ENCODE assay signal across 18 cellular contexts in the genomic region with DNA sequence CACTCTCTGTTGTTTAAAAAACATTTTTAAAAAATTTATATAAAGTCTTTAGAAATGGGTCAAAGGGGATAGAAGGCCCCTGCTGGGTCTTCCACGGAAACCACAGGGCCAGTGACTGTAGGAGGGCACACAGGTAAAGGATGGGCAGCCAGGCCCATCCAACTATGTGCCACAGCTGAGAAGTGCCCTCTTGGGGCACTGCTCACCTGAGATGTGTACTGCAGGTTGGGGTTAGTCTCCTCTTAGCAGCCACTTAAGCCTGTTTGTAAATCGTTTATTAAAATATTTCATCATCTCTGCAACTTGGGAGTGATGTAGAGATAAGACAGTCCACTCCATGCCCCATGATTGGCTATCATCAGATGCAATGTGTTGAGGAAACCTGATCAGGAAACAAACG.
DNase-seq lines count a peak whose midpoint lies in the region; ATAC-seq and TF ChIP-seq lines count a peak whose summit lies in the region.
"Had no signal": no experiment of that assay in that cellular context is flagged by ENCODE, and none has a peak within 500 bp of the region (broad histone marks: within the 10 kb centered on the region; RNA-seq: fewer than 3 reads in every experiment).

No MANE protein-coding gene starts in this region.

- H3K36me3 ChIP-seq in psoas muscle (ENCODE audit: insufficient read depth in 1 of 2, low read depth in 1 of 2) = no peaks in the 10 kb centered on the region

- ATAC-seq in HG03280 (IDR thresholded peaks at IDR 0.05; ENCODE audit: unreplicated experiment) (no peak), psoas muscle (no peak)
- ATAC-seq: HCT116 had no signal

- DNase-seq in NCI-H2029 (lab: John Stamatoyannopoulos, UW) (peak; percentile 68), osteocyte (ENCODE audit: extremely low spot score, unreplicated experiment) (no peak), NCI-H187 (lab: John Stamatoyannopoulos, UW) (no peak), psoas muscle (no peak)
- DNase-seq: CD4-positive, alpha-beta T cell; DMS 273 treated with DMSO at 0.1 percent for 48 hours; GDM1; GOT3; KG1; NCI-H2227 treated with DMSO at 0.1 percent for 48 hours; NCI-H524; PC-3; RPMI8226; SHP77 had no signal

- H3K9me3 Mint-ChIP-seq in osteocyte (ENCODE audit: unreplicated experiment) = no peaks in the 10 kb centered on the region
- H3K9me3 Mint-ChIP-seq: CD4-positive, alpha-beta T cell had no signal

- intact Hi-C loops in psoas muscle (cut with DNase I) = no loop called here

- H3K9me3 ChIP-seq in psoas muscle = no peaks in the 10 kb centered on the region

- peaks cover 43% of the 10 kb centered on the region for H3K4me1 Mint-ChIP-seq in osteocyte (ENCODE audit: unreplicated experiment)

- peaks cover 0 to 4% (median 0%) of the 10 kb centered on the region in 3 donors for H3K27me3 ChIP-seq in psoas muscle (ENCODE audit: insufficient read depth in 3 of 3, low read length in 2 of 3)

- no peaks in the 10 kb centered on the region for H3K36me3 Mint-ChIP-seq in osteocyte (ENCODE audit: unreplicated experiment)

- H3K27ac ChIP-seq in C4-2B (peak overlapping the region; percentile 59), VCaP (peak overlapping the region; percentile 58), psoas muscle (no peak overlapping the region)

- TF ChIP-seq CTCF in C4-2B (conservative IDR thresholded peaks at IDR 0.05) = peak; percentile 30
- no peak for TF ChIP-seq CTCF in VCaP (conservative IDR thresholded peaks at IDR 0.05)
- TF ChIP-seq CTCF in osteocyte (IDR thresholded peaks at IDR 0.05) = no peak
- TF ChIP-seq CTCF in psoas muscle (IDR thresholded peaks at IDR 0.05) = no peak

- WGBS in psoas muscle, 3 donors = 66 to 82% (median 72%) methylated on average over 3 of the region's 3 CpGs

- no peaks in the 10 kb centered on the region for H3K27me3 Mint-ChIP-seq in osteocyte (ENCODE audit: unreplicated experiment)

- H3K4me1 ChIP-seq in psoas muscle = no peaks in the 10 kb centered on the region

- H3K27ac Mint-ChIP-seq in osteocyte (ENCODE audit: unreplicated experiment) = peak overlapping the region; percentile 60
- H3K27ac Mint-ChIP-seq: CD4-positive, alpha-beta T cell had no signal

- H3K4me3 Mint-ChIP-seq in osteocyte (ENCODE audit: unreplicated experiment) = no peak overlapping the region
- H3K4me3 Mint-ChIP-seq: CD4-positive, alpha-beta T cell had no signal

- H3K4me3 ChIP-seq in psoas muscle = no peak overlapping the region
